In the genomic region with DNA sequence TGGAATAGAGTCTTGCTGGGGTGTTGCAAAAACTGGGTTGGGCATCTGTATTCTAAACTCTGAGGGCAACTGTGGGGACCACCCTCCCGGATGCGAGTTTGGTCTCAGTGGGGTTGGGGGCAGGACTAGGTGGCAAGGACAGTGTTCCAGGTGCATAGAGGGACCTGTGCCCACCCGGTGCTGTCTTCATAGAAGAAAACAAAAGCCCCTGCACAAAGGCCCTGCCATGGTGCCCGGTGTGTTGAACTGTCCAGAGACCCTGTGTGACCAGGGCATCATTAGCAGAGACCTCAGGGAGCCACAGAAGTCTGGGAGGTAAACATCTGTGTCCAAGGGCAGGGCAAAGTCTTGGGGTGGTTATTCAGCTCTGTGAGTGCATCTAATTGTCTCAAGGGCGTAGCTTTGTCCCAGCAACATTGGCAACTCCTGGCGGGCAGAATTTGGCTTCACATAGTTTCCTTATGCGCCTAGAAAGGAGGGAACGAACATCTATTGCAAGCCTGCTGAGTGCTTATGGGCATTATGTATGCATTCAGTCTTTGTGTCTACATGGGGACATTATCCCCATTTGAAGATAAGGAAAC, we compare ENCODE assay signal across 9 cellular contexts.
DNase-seq lines count a peak whose midpoint lies in the region; ATAC-seq and TF ChIP-seq lines count a peak whose summit lies in the region.
"Had no signal": no experiment of that assay in that cellular context is flagged by ENCODE, and none has a peak within 500 bp of the region (broad histone marks: within the 10 kb centered on the region; RNA-seq: fewer than 3 reads in every experiment).

No MANE protein-coding gene starts in this region.

- POLR2A ChIA-PET in RWPE1 (lab: Yijun Ruan, JAX; ENCODE audit: low non-redundant PET) = no interaction called here

- CTCF ChIA-PET in RWPE1 (lab: Yijun Ruan, JAX) = interaction anchor here (0.7 kb wide), 2 partner anchors 61 to 437 kb away, joined by 3 read pairs; no protein-coding TSS in a partner anchor

- DNase-seq in D341Med (ENCODE audit: low spot score) (peak; percentile 7), RWPE1 (ENCODE audit: low spot score) (no peak), posterior vena cava (ENCODE audit: low spot score) (peak; percentile 30), C1 segment of cervical spinal cord (lab: John Stamatoyannopoulos, UW) (no peak), NCI-H524 (lab: John Stamatoyannopoulos, UW) (no peak), DMS 273 (lab: John Stamatoyannopoulos, UW; ENCODE audit: unreplicated experiment) (no peak)
- DNase-seq: SIG-M5 had no signal

- intact Hi-C loops in posterior vena cava (cut with DNase I) = no loop called here

- ATAC-seq in esophagus mucosa (peak; percentile 55), HG03469 (IDR thresholded peaks at IDR 0.05; ENCODE audit: unreplicated experiment) (no peak)

- H3K27ac ChIP-seq in RWPE1 = peak overlapping the region; percentile 72

- no peak for TF ChIP-seq CTCF in RWPE1 (conservative IDR thresholded peaks at IDR 0.05; ENCODE audit: low read depth)

Comparison
In these comparisons a context has a peak if more than half of its experiments do, and no peak if none do; other contexts are left out.
1. DNase-seq: peak in D341Med (single experiment) and posterior vena cava (single experiment); none in RWPE1 (single experiment), C1 segment of cervical spinal cord (0 of 14), NCI-H524 (0 of 2) and DMS 273 (single experiment).